ENCODE assay signal across 22 cellular contexts in genomic region chr3:119808244-119808643, GRCh38. TPM values are rescaled to one million over a fixed set of nuclear protein-coding genes. Genes with fewer than 3 reads are reported as not detected.
A peak's percentile ranks its signal among the peaks of the same experiment; 100 is the strongest.
DNase-seq lines count a peak whose midpoint lies in the region; ATAC-seq and TF ChIP-seq lines count a peak whose summit lies in the region.
"Had no signal": no experiment of that assay in that cellular context is flagged by ENCODE, and none has a peak within 500 bp of the region (broad histone marks: within the 10 kb centered on the region; RNA-seq: fewer than 3 reads in every experiment).

No MANE protein-coding gene starts in this region.

- no peak overlapping the region for H2BK12ac ChIP-seq in H9 (ENCODE audit: insufficient read length, low read depth, low read length)

- no peak overlapping the region for H2BK5ac ChIP-seq in H9 (ENCODE audit: insufficient read length, low read length)

- H3K27ac ChIP-seq in CD4-positive, alpha-beta T cell (ENCODE audit: low read depth, low read length): no peak overlapping the region
- no peak overlapping the region for H3K27ac ChIP-seq in H9 (ENCODE audit: insufficient read length, low read depth, low read length)
- H3K27ac ChIP-seq in naive thymus-derived CD4-positive, alpha-beta T cell (ENCODE audit: low read depth, low read length): no peak overlapping the region
- H3K27ac ChIP-seq: A549; BLaER1 treated with 17β-estradiol and CSF1 and Interleukin-3, amounts not matched to agents 10 nM and 100 nM; PC-9; RWPE1 had no signal

- H2BK15ac ChIP-seq in H9 (ENCODE audit: low read depth, low read length): no peak overlapping the region

- no peak overlapping the region for H3K18ac ChIP-seq in H9 (ENCODE audit: insufficient read length, low read depth, low read length)

- H2BK120ac ChIP-seq in H9 (ENCODE audit: low read depth, low read length, poor library complexity, severe bottlenecking): no peak overlapping the region

- H2BK20ac ChIP-seq in H9 (ENCODE audit: low read depth, low read length, poor library complexity, severe bottlenecking): no peak overlapping the region

- no peaks in the 10 kb centered on the region for H3K4me1 ChIP-seq in H9 (ENCODE audit: insufficient read depth, low read length)
- peaks cover 0 to 8% of the 10 kb centered on the region in 2 donors for H3K4me1 ChIP-seq in naive thymus-derived CD4-positive, alpha-beta T cell (ENCODE audit: control insufficient read depth in 2 of 2, insufficient read depth in 2 of 2, low read length in 2 of 2)
- H3K4me1 ChIP-seq: A549; BLaER1 treated with 17β-estradiol and CSF1 and Interleukin-3, amounts not matched to agents 10 nM and 100 nM had no signal

- H4K5ac ChIP-seq in H9 (ENCODE audit: insufficient read length, low read depth, low read length): no peak overlapping the region

- no peaks in the 10 kb centered on the region for H3K27me3 Mint-ChIP-seq in CD4-positive, alpha-beta T cell
- H3K27me3 Mint-ChIP-seq in H9 (ENCODE audit: low read depth): peaks cover 4% of the 10 kb centered on the region; the same call in 1 of the 2 replicates
- no peaks in the 10 kb centered on the region for H3K27me3 Mint-ChIP-seq in central memory CD8-positive, alpha-beta T cell
- peaks cover 0 to 16% (median 0%) of the 10 kb centered on the region in 5 donors for H3K27me3 Mint-ChIP-seq in naive thymus-derived CD4-positive, alpha-beta T cell

- H3K14ac ChIP-seq in H9 (ENCODE audit: insufficient read depth, low read length): no peak overlapping the region

- no peak overlapping the region for H3K4me2 ChIP-seq in H9 (ENCODE audit: insufficient read depth, insufficient read length, low read length)
- H3K4me2 ChIP-seq: A549; BLaER1 treated with 17β-estradiol and CSF1 and Interleukin-3, amounts not matched to agents 10 nM and 100 nM; PC-9 had no signal

- H2AFZ ChIP-seq in H9 (ENCODE audit: low read length): no peak overlapping the region
- H2AFZ ChIP-seq: PC-9 had no signal

- H3K9me3 Mint-ChIP-seq in CD4-positive, alpha-beta T cell: no peaks in the 10 kb centered on the region
- H3K9me3 Mint-ChIP-seq in H9: no peaks in the 10 kb centered on the region
- H3K9me3 Mint-ChIP-seq in central memory CD8-positive, alpha-beta T cell: no peaks in the 10 kb centered on the region
- peaks cover 0 to 4% (median 0%) of the 10 kb centered on the region in 11 donors for H3K9me3 Mint-ChIP-seq in naive thymus-derived CD4-positive, alpha-beta T cell

- no peak for DNase-seq in CD4-positive, alpha-beta T cell
- no peak for DNase-seq in H9
- no peak for DNase-seq in central memory CD8-positive, alpha-beta T cell (ENCODE audit: low spot score in 2 of 2)
- no peak for DNase-seq in naive thymus-derived CD4-positive, alpha-beta T cell
- DNase-seq in germinal center (ENCODE audit: low spot score): no peak
- DNase-seq in C1 segment of cervical spinal cord (lab: John Stamatoyannopoulos, UW): no peak
- DNase-seq: COR-L47, DMS 273 treated with DMSO at 0.1 percent for 48 hours, GDM1, KG1, NCI-H187, NCI-H2107, NCI-H2227 treated with DMSO at 0.1 percent for 48 hours, NCI-H524 treated with DMSO at 0.1 percent for 48 hours, PC-9 had no signal

- peaks cover 12% of the 10 kb centered on the region for H3K4me1 Mint-ChIP-seq in CD4-positive, alpha-beta T cell (ENCODE audit: low read depth)
- H3K4me1 Mint-ChIP-seq in H9: no peaks in the 10 kb centered on the region
- peaks cover 12% of the 10 kb centered on the region for H3K4me1 Mint-ChIP-seq in central memory CD8-positive, alpha-beta T cell
- peaks cover 0 to 13% (median 10%) of the 10 kb centered on the region in 7 donors for H3K4me1 Mint-ChIP-seq in naive thymus-derived CD4-positive, alpha-beta T cell

- WGBS in H9 (ENCODE audit: extremely low coverage, insufficient read length, low lambda C conversion rate): no CpG with 5 or more reads among the region's 4 CpGs

- no peak overlapping the region for H3K4me3 ChIP-seq in naive thymus-derived CD4-positive, alpha-beta T cell (ENCODE audit: low read length)
- H3K4me3 ChIP-seq: A549; BLaER1 treated with 17β-estradiol and CSF1 and Interleukin-3, amounts not matched to agents 10 nM and 100 nM; GM12878; PC-9 had no signal

- H4K20me1 ChIP-seq in H9 (ENCODE audit: control insufficient read depth, insufficient read depth, insufficient read length): no peaks in the 10 kb centered on the region
- H4K20me1 ChIP-seq: BLaER1 treated with 17β-estradiol and CSF1 and Interleukin-3, amounts not matched to agents 10 nM and 100 nM had no signal

- H3K27ac Mint-ChIP-seq in CD4-positive, alpha-beta T cell: no peak overlapping the region
- H3K27ac Mint-ChIP-seq in H9: no peak overlapping the region; a peak in 1 of 7 replicates
- no peak overlapping the region for H3K27ac Mint-ChIP-seq in central memory CD8-positive, alpha-beta T cell (ENCODE audit: low read depth)
- peak overlapping the region in 3 of 9 donors; percentile 18 to 44 (median 41) for H3K27ac Mint-ChIP-seq in naive thymus-derived CD4-positive, alpha-beta T cell

- TF ChIP-seq CTCF in CD4-positive, alpha-beta T cell (IDR thresholded peaks at IDR 0.05): no peak
- TF ChIP-seq CTCF in H9 (conservative IDR thresholded peaks at IDR 0.05): peak; percentile 37; the same call in 2 of the 3 replicates

- no peak for ATAC-seq in CD4-positive, alpha-beta T cell (ENCODE audit: poor library complexity)
- no peak for ATAC-seq in central memory CD8-positive, alpha-beta T cell (replicated peaks; ENCODE audit: extremely low read depth, poor library complexity, severe bottlenecking)
- ATAC-seq in naive thymus-derived CD4-positive, alpha-beta T cell: no peak
- ATAC-seq in HG02884 (IDR thresholded peaks at IDR 0.05; ENCODE audit: unreplicated experiment): no peak
- ATAC-seq: A549, GM12878, HepG2 had no signal

- no peaks in the 10 kb centered on the region for H3K27me3 ChIP-seq in CD4-positive, alpha-beta T cell (ENCODE audit: control insufficient read depth, insufficient read depth, low read length)
- 0 out of 2 replicates have a peak, but pooled peaks cover 3% of the 10 kb centered on the region for H3K27me3 ChIP-seq in H9 (ENCODE audit: insufficient read depth, low read length)
- no peaks in the 10 kb centered on the region for H3K27me3 ChIP-seq in naive thymus-derived CD4-positive, alpha-beta T cell (ENCODE audit: control insufficient read depth in 2 of 2, insufficient read depth in 2 of 2, low read length in 2 of 2)
- H3K27me3 ChIP-seq: BLaER1 treated with 17β-estradiol and CSF1 and Interleukin-3, amounts not matched to agents 10 nM and 100 nM had no signal

- H3K79me1 ChIP-seq in H9 (ENCODE audit: insufficient read depth, low read depth, low read length, poor library complexity, severe bottlenecking): no peaks in the 10 kb centered on the region

- H3K4me3 Mint-ChIP-seq in CD4-positive, alpha-beta T cell: peak overlapping the region; percentile 61
- no peak overlapping the region for H3K4me3 Mint-ChIP-seq in H9
- peak overlapping the region; percentile 16 for H3K4me3 Mint-ChIP-seq in central memory CD8-positive, alpha-beta T cell
- peak overlapping the region in 6 of 10 donors; percentile 41 to 89 (median 70) for H3K4me3 Mint-ChIP-seq in naive thymus-derived CD4-positive, alpha-beta T cell

- H3K36me3 Mint-ChIP-seq in CD4-positive, alpha-beta T cell (ENCODE audit: low read depth): no peaks in the 10 kb centered on the region
- H3K36me3 Mint-ChIP-seq in H9 (ENCODE audit: insufficient read depth in 1 of 3, low read depth in 3 of 3): no peaks in the 10 kb centered on the region
- peaks cover 2% of the 10 kb centered on the region for H3K36me3 Mint-ChIP-seq in central memory CD8-positive, alpha-beta T cell (ENCODE audit: insufficient read depth)
- H3K36me3 Mint-ChIP-seq in naive thymus-derived CD4-positive, alpha-beta T cell: peaks cover 0 to 3% (median 0%) of the 10 kb centered on the region in 5 donors

- no peak overlapping the region for H2AK5ac ChIP-seq in H9 (ENCODE audit: insufficient read length, low read length)

- H4K8ac ChIP-seq in H9 (replicated peaks; ENCODE audit: insufficient read length, low read depth, low read length): no peak overlapping the region

- H3K23me2 ChIP-seq in H9 (ENCODE audit: insufficient read length, low read depth, low read length, poor library complexity, severe bottlenecking): no peaks in the 10 kb centered on the region

- H3K9ac ChIP-seq in H9 (ENCODE audit: extremely low read depth, insufficient read length, low read length): no peak overlapping the region
- H3K9ac ChIP-seq: BLaER1 treated with 17β-estradiol and CSF1 and Interleukin-3, amounts not matched to agents 10 nM and 100 nM had no signal

- no peaks in the 10 kb centered on the region for H3K36me3 ChIP-seq in naive thymus-derived CD4-positive, alpha-beta T cell (ENCODE audit: control insufficient read depth in 2 of 3, insufficient read depth in 3 of 3, low read length in 3 of 3)
- H3K36me3 ChIP-seq: BLaER1 treated with 17β-estradiol and CSF1 and Interleukin-3, amounts not matched to agents 10 nM and 100 nM had no signal

- POLR2A ChIA-PET in CD4-positive, alpha-beta T cell (lab: Charles Lee): no interaction called here
- POLR2A ChIA-PET in naive thymus-derived CD4-positive, alpha-beta T cell (lab: Charles Lee): interaction anchor here (1.1 kb wide), 1 partner anchor 12 kb away, joined by 3 read pairs; no protein-coding TSS in a partner anchor

- CTCF ChIA-PET in CD4-positive, alpha-beta T cell (lab: Charles Lee): no interaction called here
- CTCF ChIA-PET in naive thymus-derived CD4-positive, alpha-beta T cell (lab: Charles Lee): no interaction called here

- intact Hi-C loops in CD4-positive, alpha-beta T cell (cut with DNase I, micrococcal nuclease): no loop called here
- intact Hi-C loops in naive thymus-derived CD4-positive, alpha-beta T cell (cut with micrococcal nuclease): no loop called here

- no peak overlapping the region for H3K4ac ChIP-seq in H9 (ENCODE audit: low read depth, low read length)

- H3K9me3 ChIP-seq in CD4-positive, alpha-beta T cell (ENCODE audit: control insufficient read depth, low read length): no peaks in the 10 kb centered on the region
- no peaks in the 10 kb centered on the region for H3K9me3 ChIP-seq in H9 (ENCODE audit: control insufficient read depth, low read depth, low read length)
- H3K9me3 ChIP-seq in naive thymus-derived CD4-positive, alpha-beta T cell (ENCODE audit: control insufficient read depth in 2 of 3, low read length in 3 of 3): no peaks in the 10 kb centered on the region
- H3K9me3 ChIP-seq: A549; BLaER1 treated with 17β-estradiol and CSF1 and Interleukin-3, amounts not matched to agents 10 nM and 100 nM had no signal

- H3K79me2 ChIP-seq in H9 (ENCODE audit: insufficient read depth, low read length): no peaks in the 10 kb centered on the region

- H3K56ac ChIP-seq in H9 (ENCODE audit: insufficient read length, low read depth, low read length): no peak overlapping the region

- H4K91ac ChIP-seq in H9 (ENCODE audit: insufficient read length, low read depth, low read length): no peak overlapping the region

- no peak overlapping the region for H3T11ph ChIP-seq in H9 (ENCODE audit: low read length)

- H3K23ac ChIP-seq in H9 (ENCODE audit: insufficient read length, low read depth, low read length): no peak overlapping the region

RNA-seq across cellular contexts. Expression of gene NR1I2, which starts 26.3 kb away (rescaled TPM):
- total RNA-seq in CD4-positive, alpha-beta T cell: under 1 TPM in 1 of 2 experiments, not detected in 1; 0.25 TPM
- not detected in 2 replicates for total RNA-seq in H9 (2021)
- under 1 TPM; 0.22 to 0.62 (median 0.44) TPM for total RNA-seq in naive thymus-derived CD4-positive, alpha-beta T cell
- polyA plus RNA-seq in naive thymus-derived CD4-positive, alpha-beta T cell: under 1 TPM in 1 of 2 donors, not detected in 1; 0.26 TPM
- total RNA-seq: H4, PC-9 had no signal
- polyA plus RNA-seq: A549 had no signal

Comparison
In these comparisons a context has a peak if more than half of its experiments do, and no peak if none do; other contexts are left out.
1. H3K4me3 Mint-ChIP-seq: peak in CD4-positive, alpha-beta T cell (single experiment), central memory CD8-positive, alpha-beta T cell (single experiment) and naive thymus-derived CD4-positive, alpha-beta T cell (6 of 10); none in H9 (0 of 2).